Comparison of ENCODE assay signal across 1 cellular context in genomic region chr3:179717219-179717618, GRCh38.
TF ChIP-seq lines count a peak whose summit lies in the region.

No MANE protein-coding gene starts in this region.

TF ChIP-seq in IMR-90, 13 proteins besides CTCF, POLR2A, EP300 and RAD21 (continued from another document):
- no peak for TF ChIP-seq USF2 (IDR thresholded peaks at IDR 0.05; ENCODE audit: low read depth, low read length)
- TF ChIP-seq MXI1 (IDR thresholded peaks at IDR 0.05; ENCODE audit: borderline replicate concordance, low read depth, low read length): no peak
- TF ChIP-seq SMC3 (IDR thresholded peaks at IDR 0.05; ENCODE audit: low read depth, low read length): no peak
- TF ChIP-seq FOS (IDR thresholded peaks at IDR 0.05; ENCODE audit: low read depth, low read length): no peak
- no peak for TF ChIP-seq CEBPB (IDR thresholded peaks at IDR 0.05; ENCODE audit: low read depth, low read length)
- TF ChIP-seq ELK1 (IDR thresholded peaks at IDR 0.05; ENCODE audit: borderline replicate concordance, low read depth, low read length): no peak
- TF ChIP-seq RCOR1 (IDR thresholded peaks at IDR 0.05; ENCODE audit: insufficient replicate concordance, low read length): no peak
- no peak for TF ChIP-seq CHD1 (IDR thresholded peaks at IDR 0.05; ENCODE audit: low read depth, low read length)
- TF ChIP-seq BHLHE40 (IDR thresholded peaks at IDR 0.05; ENCODE audit: low read depth, low read length): no peak
- TF ChIP-seq NFE2L2 (IDR thresholded peaks at IDR 0.05; ENCODE audit: low read depth, low read length): no peak
